ENCODE assay signal across 24 cellular contexts in the genomic region with DNA sequence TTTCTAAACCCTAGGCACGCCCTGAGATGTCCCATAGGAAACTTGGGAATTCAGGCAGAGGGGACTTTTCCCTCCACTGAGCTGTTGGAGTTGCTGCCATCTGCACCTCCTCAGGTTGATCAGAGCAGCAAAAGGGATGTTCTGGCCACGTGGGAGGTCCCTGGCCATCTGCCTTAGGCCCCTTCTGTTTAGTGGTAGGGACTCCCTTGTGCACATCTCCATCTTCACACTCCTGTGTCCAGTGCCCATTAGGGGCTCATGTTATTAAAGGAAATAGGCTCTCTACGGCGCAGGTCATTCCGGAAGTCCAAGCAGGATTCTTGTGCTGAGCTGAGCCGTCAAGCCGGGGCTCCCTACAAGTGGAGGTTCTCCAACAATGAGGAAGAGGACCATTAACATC.
"Had no signal": no experiment of that assay in that cellular context is flagged by ENCODE, and none has a peak within 500 bp of the region (broad histone marks: within the 10 kb centered on the region; RNA-seq: fewer than 3 reads in every experiment).

No MANE protein-coding gene starts in this region.

- H3K9me3 Mint-ChIP-seq: stimulated activated memory B cell treated with anti-CD40 and anti-IgM and Interleukin-4, amounts not matched to agents 10 μg/mL and 1 μg/mL and 100 μg/mL, for 72 hours; stimulated activated naive CD8-positive, alpha-beta T cell treated with anti-CD3 and anti-CD28 coated beads, Interleukin-15, amount 100 ng/mL, for 72 hours; type B pancreatic cell had no signal

- H3K36me3 Mint-ChIP-seq: immature natural killer cell; naive thymus-derived CD8-positive, alpha-beta T cell; stimulated activated memory B cell treated with anti-CD40 and anti-IgM and Interleukin-4, amounts not matched to agents 10 μg/mL and 1 μg/mL and 100 μg/mL, for 72 hours had no signal

- DNase-seq: hypothalamus; immature natural killer cell; kidney; left colon; left lung; lower lobe of right lung; mammary epithelial cell; mesenchymal stem cell; naive thymus-derived CD8-positive, alpha-beta T cell; nephron progenitor cell; ovary; right lobe of liver; stimulated activated CD4-positive, alpha-beta T cell treated with anti-CD3 and anti-CD28 coated beads, Interleukin-1b, Interleukin-23, amount 100 ng/mL, for 48 hours; stimulated activated CD4-positive, alpha-beta T cell treated with anti-CD3 and anti-CD28 coated beads, Interleukin-2, amount 100 ng/mL, for 48 hours; stimulated activated CD4-positive, alpha-beta T cell treated with anti-CD3 and anti-CD28 coated beads, Interleukin-4, amount 100 ng/mL, for 4 hours; stimulated activated CD8-positive, alpha-beta memory T cell treated with anti-CD3 and anti-CD28 coated beads, Interleukin-4, amount 100 ng/mL, for 48 hours; stimulated activated naive CD4-positive, alpha-beta T cell treated with Interleukin-2 at 50 U/mL for 16 hours; stimulated activated naive CD8-positive, alpha-beta T cell treated with anti-CD3 and anti-CD28 coated beads, Interleukin-15, amount 100 ng/mL, for 72 hours; substantia nigra; uterus had no signal

- H3K4me1 Mint-ChIP-seq: immature natural killer cell; neural progenitor cell; stimulated activated memory B cell treated with anti-CD40 and anti-IgM and Interleukin-4, amounts not matched to agents 10 μg/mL and 1 μg/mL and 100 μg/mL, for 72 hours had no signal

- H3K27me3 Mint-ChIP-seq: type B pancreatic cell had no signal

- H3K4me3 Mint-ChIP-seq: immature natural killer cell; nephron progenitor cell; neural progenitor cell; stimulated activated memory B cell treated with anti-CD40 and anti-IgM and Interleukin-4, amounts not matched to agents 10 μg/mL and 1 μg/mL and 100 μg/mL, for 72 hours; stimulated activated naive CD8-positive, alpha-beta T cell treated with anti-CD3 and anti-CD28 coated beads, Interleukin-15, amount 100 ng/mL, for 72 hours; type B pancreatic cell had no signal

- H3K27ac Mint-ChIP-seq: immature natural killer cell; neural progenitor cell; progenitor cell of endocrine pancreas; stimulated activated memory B cell treated with anti-CD40 and anti-IgM and Interleukin-4, amounts not matched to agents 10 μg/mL and 1 μg/mL and 100 μg/mL, for 72 hours; stimulated activated naive CD8-positive, alpha-beta T cell treated with anti-CD3 and anti-CD28 coated beads, Interleukin-15, amount 100 ng/mL, for 72 hours; type B pancreatic cell had no signal
